In genomic region chr17:29114141-29114540, GRCh38 we compare ENCODE assay signal across 1 cellular context.
TF ChIP-seq lines count a peak whose summit lies in the region.

No MANE protein-coding gene starts in this region.

TF ChIP-seq in H1, 55 proteins besides CTCF, POLR2A, EP300 and RAD21:
- TF ChIP-seq RNF2 (IDR thresholded peaks at IDR 0.05; ENCODE audit: borderline replicate concordance, low read depth, low read length, missing control alignments, poor library complexity, severe bottlenecking) = no peak
- TF ChIP-seq NANOG (IDR thresholded peaks at IDR 0.05; ENCODE audit: insufficient read depth, low read depth, low read length, poor library complexity, severe bottlenecking) = no peak
- TF ChIP-seq ATF2 (IDR thresholded peaks at IDR 0.05; ENCODE audit: low read length) = no peak
- TF ChIP-seq CBX8 (IDR thresholded peaks at IDR 0.05; ENCODE audit: borderline replicate concordance, low read depth, low read length) = no peak
- TF ChIP-seq KDM1A (IDR thresholded peaks at IDR 0.05; ENCODE audit: borderline replicate concordance, low read length) = no peak
- no peak for TF ChIP-seq EZH2 (IDR thresholded peaks at IDR 0.05; ENCODE audit: low read depth, low read length, severe bottlenecking)
- TF ChIP-seq HDAC2 (IDR thresholded peaks at IDR 0.05; ENCODE audit: borderline replicate concordance in 1 of 2, low read depth in 2 of 2, low read length in 2 of 2) = no peak
- TF ChIP-seq SP1 (IDR thresholded peaks at IDR 0.05; ENCODE audit: low read depth, low read length) = no peak
- no peak for TF ChIP-seq CEBPB (IDR thresholded peaks at IDR 0.05; ENCODE audit: low read depth, low read length)
- no peak for TF ChIP-seq SAP30 (IDR thresholded peaks at IDR 0.05; ENCODE audit: insufficient read depth, insufficient replicate concordance, low read length)
- no peak for TF ChIP-seq POLR2AphosphoS5 (IDR thresholded peaks at IDR 0.05; ENCODE audit: low read depth, low read length)
